ENCODE assay signal across 15 cellular contexts in genomic region chr10:72227826-72228225, GRCh38. TPM values are rescaled to one million over a fixed set of nuclear protein-coding genes. Genes with fewer than 3 reads are reported as not detected.
DNase-seq lines count a peak whose midpoint lies in the region; ATAC-seq and TF ChIP-seq lines count a peak whose summit lies in the region.
"Had no signal": no experiment of that assay in that cellular context is flagged by ENCODE, and none has a peak within 500 bp of the region (broad histone marks: within the 10 kb centered on the region; RNA-seq: fewer than 3 reads in every experiment).

No MANE protein-coding gene starts in this region.

- H3K4me3 ChIP-seq in Panc1 (ENCODE audit: low read depth in 2 of 2, low read length in 2 of 2) (no peak overlapping the region), lower lobe of right lung (no peak overlapping the region), subcutaneous abdominal adipose tissue (ENCODE audit: low read depth in 1 of 5, low read length in 5 of 5) (no peak overlapping the region)
- H3K4me3 ChIP-seq: hepatocyte, MG63 had no signal

- CTCF ChIA-PET in activated CD8-positive, alpha-beta T cell treated with anti-CD3 and anti-CD28 coated beads for 36 hours (lab: Charles Lee): interaction anchor here (1.1 to 2.6 kb wide), 4 partner anchors 9 to 331 kb away, joined by 3 to 12 read pairs (median 4); partner anchors contain the start of gene ASCC1
- CTCF ChIA-PET in activated CD8-positive, alpha-beta T cell treated with anti-CD3 and anti-CD28 coated beads, Interleukin-2, amount 10 ng/mL, durations not matched to agents 7 days and 5 days (lab: Charles Lee): interaction anchor here (2.6 kb wide), 1 partner anchor 109 kb away, joined by 16 read pairs; no protein-coding TSS in a partner anchor
- CTCF ChIA-PET in Panc1 (lab: Charles Lee): no interaction called here

- H3K36me3 ChIP-seq in Panc1 (ENCODE audit: control insufficient read depth, insufficient read depth, low read length) (peaks cover 5% of the 10 kb centered on the region; the same call in 1 of the 2 replicates), lower lobe of right lung (peaks cover 70% of the 10 kb centered on the region), subcutaneous abdominal adipose tissue (ENCODE audit: control insufficient read depth in 5 of 5, insufficient read depth in 5 of 5, low read length in 5 of 5) (peaks cover 8 to 23% (median 11%) of the 10 kb centered on the region in 5 donors)

- in situ Hi-C loops in Panc1 (cut with HindIII; ENCODE audit: low pct_unique_long_range_greater_than_20kb, low sequenced_read_pairs): no loop called here

- H3K27ac ChIP-seq in Panc1 (ENCODE audit: low read length) (peak overlapping the region; percentile 8; the same call in 1 of the 2 replicates), lower lobe of right lung (peak overlapping the region; percentile 46), subcutaneous abdominal adipose tissue (ENCODE audit: low read depth, low read length) (peak overlapping the region; percentile 35)
- H3K27ac ChIP-seq: hepatocyte, parathyroid adenoma, VCaP had no signal

- peak overlapping the region; percentile 61 for H3K27ac Mint-ChIP-seq in activated CD8-positive, alpha-beta T cell treated with anti-CD3 and anti-CD28 coated beads for 36 hours
- H3K27ac Mint-ChIP-seq in activated CD8-positive, alpha-beta T cell treated with anti-CD3 and anti-CD28 coated beads, Interleukin-2, amount 10 ng/mL, durations not matched to agents 7 days and 5 days: no peak overlapping the region

- H3K27me3 ChIP-seq in Panc1 (ENCODE audit: control insufficient read depth, insufficient read depth, low read length) (no peaks in the 10 kb centered on the region), lower lobe of right lung (ENCODE audit: low read depth) (no peaks in the 10 kb centered on the region), subcutaneous abdominal adipose tissue (ENCODE audit: control insufficient read depth in 5 of 5, insufficient read depth in 4 of 5, low read length in 5 of 5) (no peaks in the 10 kb centered on the region)
- H3K27me3 ChIP-seq: hepatocyte, MG63 had no signal

- POLR2A ChIA-PET in activated CD8-positive, alpha-beta T cell treated with anti-CD3 and anti-CD28 coated beads for 36 hours (lab: Charles Lee): no interaction called here
- POLR2A ChIA-PET in activated CD8-positive, alpha-beta T cell treated with anti-CD3 and anti-CD28 coated beads, Interleukin-2, amount 10 ng/mL, durations not matched to agents 7 days and 5 days (lab: Charles Lee): interaction anchor here (1.6 kb wide), 1 partner anchor 33 kb away, joined by 3 read pairs; no protein-coding TSS in a partner anchor
- POLR2A ChIA-PET in Panc1 (lab: Charles Lee): interaction anchor here (0.6 kb wide), 1 partner anchor 11 kb away, joined by 4 read pairs; no protein-coding TSS in a partner anchor

- H3K4me3 Mint-ChIP-seq in activated CD8-positive, alpha-beta T cell treated with anti-CD3 and anti-CD28 coated beads for 36 hours: no peak overlapping the region
- no peak overlapping the region for H3K4me3 Mint-ChIP-seq in activated CD8-positive, alpha-beta T cell treated with anti-CD3 and anti-CD28 coated beads, Interleukin-2, amount 10 ng/mL, durations not matched to agents 7 days and 5 days

- no TSS peak for BruUV-seq in Panc1 (replicated peaks; lab: Mats Ljungman, UMichigan)

- H3K36me3 Mint-ChIP-seq in activated CD8-positive, alpha-beta T cell treated with anti-CD3 and anti-CD28 coated beads for 36 hours (ENCODE audit: low read depth): peaks cover 45% of the 10 kb centered on the region
- peaks cover 44% of the 10 kb centered on the region for H3K36me3 Mint-ChIP-seq in activated CD8-positive, alpha-beta T cell treated with anti-CD3 and anti-CD28 coated beads, Interleukin-2, amount 10 ng/mL, durations not matched to agents 7 days and 5 days (ENCODE audit: low read depth)

- H3K9me3 ChIP-seq in Panc1 (ENCODE audit: control insufficient read depth, insufficient read depth, low read depth, low read length) (no peaks in the 10 kb centered on the region), lower lobe of right lung (no peaks in the 10 kb centered on the region), subcutaneous abdominal adipose tissue (ENCODE audit: control insufficient read depth in 5 of 5, low read length in 5 of 5) (no peaks in the 10 kb centered on the region)
- H3K9me3 ChIP-seq: MG63 had no signal

- ATAC-seq in activated CD8-positive, alpha-beta T cell treated with anti-CD3 and anti-CD28 coated beads for 36 hours: no peak
- ATAC-seq in activated CD8-positive, alpha-beta T cell treated with anti-CD3 and anti-CD28 coated beads, Interleukin-2, amount 10 ng/mL, durations not matched to agents 7 days and 5 days: no peak
- ATAC-seq in Panc1 (no peak), lower lobe of right lung (no peak)

- TF ChIP-seq CTCF in activated CD8-positive, alpha-beta T cell treated with anti-CD3 and anti-CD28 coated beads for 36 hours (IDR thresholded peaks at IDR 0.05): no peak
- TF ChIP-seq CTCF in Panc1 (IDR thresholded peaks at IDR 0.05) (no peak), lower lobe of right lung (IDR thresholded peaks at IDR 0.05) (no peak)

- H3K4me1 ChIP-seq in Panc1 (ENCODE audit: control insufficient read depth, insufficient read depth, low read length) (peaks cover 15% of the 10 kb centered on the region), lower lobe of right lung (peaks cover 44% of the 10 kb centered on the region), subcutaneous abdominal adipose tissue (ENCODE audit: control insufficient read depth in 5 of 5, insufficient read depth in 5 of 5, low read length in 5 of 5) (peaks cover 0 to 21% (median 17%) of the 10 kb centered on the region in 5 donors)

- H3K9ac ChIP-seq in subcutaneous abdominal adipose tissue (ENCODE audit: low read length in 5 of 5): peak overlapping the region in 2 of 5 donors; percentile 2 to 41
- H3K9ac ChIP-seq: parathyroid adenoma had no signal

- peaks cover 48% of the 10 kb centered on the region for H3K4me1 Mint-ChIP-seq in activated CD8-positive, alpha-beta T cell treated with anti-CD3 and anti-CD28 coated beads for 36 hours (ENCODE audit: low read depth)
- H3K4me1 Mint-ChIP-seq in activated CD8-positive, alpha-beta T cell treated with anti-CD3 and anti-CD28 coated beads, Interleukin-2, amount 10 ng/mL, durations not matched to agents 7 days and 5 days (ENCODE audit: low read depth): peaks cover 48% of the 10 kb centered on the region

- no peaks in the 10 kb centered on the region for H3K27me3 Mint-ChIP-seq in activated CD8-positive, alpha-beta T cell treated with anti-CD3 and anti-CD28 coated beads for 36 hours
- H3K27me3 Mint-ChIP-seq in activated CD8-positive, alpha-beta T cell treated with anti-CD3 and anti-CD28 coated beads, Interleukin-2, amount 10 ng/mL, durations not matched to agents 7 days and 5 days (ENCODE audit: low read depth): no peaks in the 10 kb centered on the region

- H3K9me3 Mint-ChIP-seq in activated CD8-positive, alpha-beta T cell treated with anti-CD3 and anti-CD28 coated beads for 36 hours: no peaks in the 10 kb centered on the region
- no peaks in the 10 kb centered on the region for H3K9me3 Mint-ChIP-seq in activated CD8-positive, alpha-beta T cell treated with anti-CD3 and anti-CD28 coated beads, Interleukin-2, amount 10 ng/mL, durations not matched to agents 7 days and 5 days (ENCODE audit: insufficient read depth)

- no peak for DNase-seq in activated CD8-positive, alpha-beta T cell treated with anti-CD3 and anti-CD28 coated beads for 36 hours
- no peak for DNase-seq in activated CD8-positive, alpha-beta T cell treated with anti-CD3 and anti-CD28 coated beads, Interleukin-2, amount 10 ng/mL, durations not matched to agents 7 days and 5 days
- DNase-seq in Panc1 (ENCODE audit: low read depth, low spot score) (no peak), lower lobe of right lung (no peak), superior temporal gyrus (ENCODE audit: extremely low spot score) (no peak), DMS79 (lab: John Stamatoyannopoulos, UW) (no peak), NCI-H524 (lab: John Stamatoyannopoulos, UW) (no peak)
- DNase-seq: 8988T; MG63; NCI-H526 treated with DMSO at 0.1 percent for 48 hours; stimulated activated CD4-positive, alpha-beta T cell treated with anti-CD3 and anti-CD28 coated beads, Interleukin-12 subunit alpha, Interleukin-12 subunit beta, amount 100 ng/mL, for 4 hours had no signal

- intact Hi-C loops in activated CD8-positive, alpha-beta T cell treated with anti-CD3 and anti-CD28 coated beads for 36 hours (cut with micrococcal nuclease): loop anchor here (2.0 kb wide), 1 partner anchor 25 kb away; no protein-coding TSS in a partner anchor
- intact Hi-C loops in Panc1 (cut with micrococcal nuclease; ENCODE audit: unreplicated experiment): no loop called here
- intact Hi-C loops in lower lobe of right lung (cut with DNase I): no loop called here

RNA-seq across cellular contexts. Expression of gene ASCC1, which starts 11.8 kb away (rescaled TPM):
- 10 to 100 TPM; 61.6 to 66.2 TPM for total RNA-seq in activated CD8-positive, alpha-beta T cell treated with anti-CD3 and anti-CD28 coated beads for 36 hours
- 10 to 100 TPM; 34.8 to 40.3 TPM for total RNA-seq in activated CD8-positive, alpha-beta T cell treated with anti-CD3 and anti-CD28 coated beads, Interleukin-2, amount 10 ng/mL, durations not matched to agents 7 days and 5 days
- total RNA-seq in Panc1 (2021; ENCODE audit: unreplicated experiment) (114 TPM), lower lobe of right lung (23.9 TPM)
- polyA plus RNA-seq in Panc1 (2012; ENCODE audit: insufficient read length): 72.9 TPM

RNA-seq across cellular contexts. Expression of gene ANAPC16, which starts 12.0 kb away (rescaled TPM):
- total RNA-seq in activated CD8-positive, alpha-beta T cell treated with anti-CD3 and anti-CD28 coated beads for 36 hours: 100 to 1,000 TPM in 1 of 2 experiments, 10 to 100 TPM in 1; 94.6 to 101 TPM
- total RNA-seq in activated CD8-positive, alpha-beta T cell treated with anti-CD3 and anti-CD28 coated beads, Interleukin-2, amount 10 ng/mL, durations not matched to agents 7 days and 5 days: 10 to 100 TPM; 72.9 TPM
- total RNA-seq in Panc1 (2021; ENCODE audit: unreplicated experiment) (110 TPM), lower lobe of right lung (113 TPM)
- polyA plus RNA-seq in Panc1 (2012; ENCODE audit: insufficient read length): 77.2 TPM

RNA-seq across cellular contexts. Expression of gene DDIT4, which starts 45.9 kb away (rescaled TPM):
- 1,000 to 10,000 TPM; 1,071 to 1,096 TPM for total RNA-seq in activated CD8-positive, alpha-beta T cell treated with anti-CD3 and anti-CD28 coated beads for 36 hours
- total RNA-seq in activated CD8-positive, alpha-beta T cell treated with anti-CD3 and anti-CD28 coated beads, Interleukin-2, amount 10 ng/mL, durations not matched to agents 7 days and 5 days: 100 to 1,000 TPM; 382 to 384 TPM
- total RNA-seq in Panc1 (2021; ENCODE audit: unreplicated experiment): 157 TPM
- polyA plus RNA-seq in Panc1 (2012; ENCODE audit: insufficient read length): 344 TPM
- 161 TPM for total RNA-seq in lower lobe of right lung
